ENCODE assay signal across 8 cellular contexts in the genomic region with DNA sequence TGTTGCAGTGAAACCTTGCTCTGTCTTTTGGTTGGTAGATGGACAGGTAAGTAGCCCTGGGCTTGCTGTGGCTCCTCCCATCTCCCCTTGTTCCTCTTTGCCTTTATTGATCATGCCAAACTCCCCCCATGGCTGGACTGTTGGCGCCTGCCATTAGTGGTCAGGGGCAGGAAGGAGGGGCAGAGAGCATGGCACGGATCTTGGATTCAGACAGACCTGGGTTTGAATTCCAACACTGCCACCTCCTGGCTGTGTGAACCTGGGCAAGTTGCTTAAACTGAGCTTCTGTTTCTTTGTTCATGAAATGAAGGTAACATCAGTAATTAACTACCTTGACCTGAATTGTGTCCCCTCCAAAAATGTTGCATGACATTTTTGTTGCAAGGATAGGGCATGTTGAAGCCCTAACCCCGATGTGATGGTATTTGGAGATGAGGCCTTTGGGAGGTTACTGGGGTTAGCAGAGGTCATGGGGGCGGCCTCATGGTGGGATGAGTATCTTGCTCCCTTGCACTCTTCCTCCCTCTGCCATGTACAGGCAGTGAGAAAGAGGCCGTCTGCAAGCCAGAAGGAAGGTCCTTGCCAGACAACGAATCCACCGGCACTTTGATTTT. TPM values are rescaled to one million over a fixed set of nuclear protein-coding genes. Genes with fewer than 3 reads are reported as not detected.
A peak's percentile ranks its signal among the peaks of the same experiment; 100 is the strongest.
DNase-seq lines count a peak whose midpoint lies in the region; ATAC-seq and TF ChIP-seq lines count a peak whose summit lies in the region.

No MANE protein-coding gene starts in this region.

- peaks cover 9% of the 10 kb centered on the region for H3K4me1 Mint-ChIP-seq in WTC11
- peaks cover 4% of the 10 kb centered on the region for H3K4me1 Mint-ChIP-seq in type B pancreatic cell (ENCODE audit: unreplicated experiment)

- peak; percentile 36 for ATAC-seq in WTC11
- no peak for ATAC-seq in GM19452 (IDR thresholded peaks at IDR 0.05; ENCODE audit: unreplicated experiment)
- ATAC-seq in GM21528 (IDR thresholded peaks at IDR 0.05; ENCODE audit: low FRiP score, unreplicated experiment), result no peak

- in situ Hi-C loops in ACHN (cut with HindIII; ENCODE audit: low pct_ligation_motif_present, low pct_unique_long_range_greater_than_20kb, low sequenced_read_pairs), result no loop called here

- H3K27ac Mint-ChIP-seq in WTC11 (no peak overlapping the region), type B pancreatic cell (no peak overlapping the region)

- CTCF ChIA-PET in WTC11 (lab: Charles Lee), result interaction anchor here (0.5 to 5.7 kb wide), 43 partner anchors 8 to 481 kb away, joined by 3 to 118 read pairs (median 6); no protein-coding TSS in a partner anchor

- TF ChIP-seq CTCF in GM12801 (IDR thresholded peaks at IDR 0.05; ENCODE audit: extremely low read depth, insufficient read length) (peak; percentile 63), WTC11 (IDR thresholded peaks at IDR 0.05) (peak; percentile 19; the same call in 1 of the 2 replicates), type B pancreatic cell (conservative IDR thresholded peaks at IDR 0.05) (peak; percentile 72)

- H3K9me3 Mint-ChIP-seq in WTC11, result no peaks in the 10 kb centered on the region
- H3K9me3 Mint-ChIP-seq in type B pancreatic cell, result no peaks in the 10 kb centered on the region

- H3K27me3 Mint-ChIP-seq in WTC11 (ENCODE audit: low read depth) (peaks cover 16% of the 10 kb centered on the region), type B pancreatic cell (peaks cover 33% of the 10 kb centered on the region)

- H3K36me3 Mint-ChIP-seq in WTC11, result no peaks in the 10 kb centered on the region
- H3K36me3 Mint-ChIP-seq in type B pancreatic cell, result no peaks in the 10 kb centered on the region

- DNase-seq in ACHN, result peak; percentile 52
- peak; percentile 54 for DNase-seq in NCI-H1092 (lab: John Stamatoyannopoulos, UW)
- peak; percentile 73 for DNase-seq in WTC11 (ENCODE audit: low spot score)
- DNase-seq in iPS-NIHi11 (ENCODE audit: low spot score), result peak; percentile 44
- DNase-seq in type B pancreatic cell (ENCODE audit: extremely low spot score, unreplicated experiment), result no peak

- H3K4me3 Mint-ChIP-seq in WTC11 (no peak overlapping the region), type B pancreatic cell (no peak overlapping the region)

- POLR2A ChIA-PET in WTC11 (lab: Charles Lee), result interaction anchor here (0.5 kb wide), 1 partner anchor 16 kb away, joined by 4 read pairs; no protein-coding TSS in a partner anchor

TF ChIP-seq in WTC11, 78 proteins besides CTCF, POLR2A, EP300 and RAD21:
- TF ChIP-seq TP53 (CRISPR knock-in tag; IDR thresholded peaks at IDR 0.05) (no peak), NR3C1 (CRISPR knock-in tag; conservative IDR thresholded peaks at IDR 0.05; ENCODE audit: low read depth) (no peak), MLX (CRISPR knock-in tag; IDR thresholded peaks at IDR 0.05) (no peak), PRRX2 (CRISPR knock-in tag; IDR thresholded peaks at IDR 0.05) (no peak), ZNF416 (CRISPR knock-in tag; IDR thresholded peaks at IDR 0.05) (no peak), SMAD3 (CRISPR knock-in tag; IDR thresholded peaks at IDR 0.05; ENCODE audit: borderline replicate concordance) (no peak), ZNF423 (CRISPR knock-in tag; IDR thresholded peaks at IDR 0.05) (no peak), ZNF671 (CRISPR knock-in tag; IDR thresholded peaks at IDR 0.05) (no peak), ESRRA (CRISPR knock-in tag; IDR thresholded peaks at IDR 0.05; ENCODE audit: borderline replicate concordance) (no peak), CREM (CRISPR knock-in tag; IDR thresholded peaks at IDR 0.05) (no peak)
- TF ChIP-seq, protein P1, sequence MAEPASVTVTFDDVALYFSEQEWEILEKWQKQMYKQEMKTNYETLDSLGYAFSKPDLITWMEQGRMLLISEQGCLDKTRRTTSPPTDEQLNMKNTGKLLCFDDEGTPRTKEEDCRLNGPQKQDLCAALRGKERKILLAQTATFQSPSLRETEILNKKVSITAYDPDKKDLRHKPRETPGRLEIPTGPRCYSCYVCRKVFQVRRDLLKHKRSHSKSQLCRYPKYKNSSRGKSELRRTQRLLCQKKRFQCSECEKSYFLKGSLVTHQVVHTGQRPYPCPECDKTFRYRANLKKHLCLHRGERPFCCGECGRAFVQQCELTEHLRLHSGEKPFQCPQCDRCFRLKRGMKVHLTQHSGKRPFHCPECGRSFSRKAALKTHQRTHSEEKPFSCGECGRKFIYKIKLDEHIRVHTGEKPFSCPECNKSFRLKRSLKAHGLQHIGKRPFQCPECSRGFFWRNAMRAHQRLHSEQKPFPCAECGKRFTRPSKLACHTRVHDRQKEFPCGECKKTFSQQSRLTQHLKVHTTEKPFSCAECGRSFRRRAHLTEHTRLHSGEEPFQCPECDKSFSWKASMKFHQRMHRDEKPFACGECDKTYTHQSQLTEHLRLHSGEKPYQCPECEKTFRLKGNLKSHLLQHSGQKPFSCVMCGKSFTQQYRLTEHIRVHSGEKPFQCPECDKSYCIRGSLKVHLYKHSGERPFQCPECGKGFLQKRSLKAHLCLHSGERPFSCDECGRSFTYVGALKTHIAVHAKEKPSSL (CRISPR knock-in tag; conservative IDR thresholded peaks at IDR 0.05), result no peak
- TF ChIP-seq, protein P2, sequence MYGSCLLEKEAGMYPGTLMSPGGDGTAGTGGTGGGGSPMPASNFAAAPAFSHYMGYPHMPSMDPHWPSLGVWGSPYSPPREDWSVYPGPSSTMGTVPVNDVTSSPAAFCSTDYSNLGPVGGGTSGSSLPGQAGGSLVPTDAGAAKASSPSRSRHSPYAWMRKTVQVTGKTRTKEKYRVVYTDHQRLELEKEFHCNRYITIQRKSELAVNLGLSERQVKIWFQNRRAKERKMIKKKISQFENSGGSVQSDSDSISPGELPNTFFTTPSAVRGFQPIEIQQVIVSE (CRISPR knock-in tag; IDR thresholded peaks at IDR 0.05; ENCODE audit: borderline replicate concordance), result no peak

RNA-seq across cellular contexts. Expression of gene SLC2A9, which starts 6.0 kb away (rescaled TPM):
- total RNA-seq in WTC11 (2021) (0.64 TPM in 1 of 3 replicates, not detected in the others), type B pancreatic cell (ENCODE audit: low replicate concordance) (1.1 and 2.5 TPM in 2 replicates)

Comparison
In these comparisons a context has a peak if more than half of its experiments do, and no peak if none do; other contexts are left out.
1. CTCF ChIP-seq: peak in every context shown above with its lines; median percentile 72 in type B pancreatic cell; 63 in GM12801; 19 in WTC11.